In genomic region chr17:56891751-56892150, GRCh38 we compare ENCODE assay signal across 9 cellular contexts. TPM values are rescaled to one million over a fixed set of nuclear protein-coding genes. Genes with fewer than 3 reads are reported as not detected.
DNase-seq lines count a peak whose midpoint lies in the region; ATAC-seq and TF ChIP-seq lines count a peak whose summit lies in the region.
"Had no signal": no experiment of that assay in that cellular context is flagged by ENCODE, and none has a peak within 500 bp of the region (broad histone marks: within the 10 kb centered on the region; RNA-seq: fewer than 3 reads in every experiment).

No MANE protein-coding gene starts in this region.

- H3K4me1 ChIP-seq in CD8-positive, alpha-beta T cell (ENCODE audit: insufficient read depth, low read length): no peaks in the 10 kb centered on the region
- no peaks in the 10 kb centered on the region for H3K4me1 ChIP-seq in effector memory CD4-positive, alpha-beta T cell (ENCODE audit: control insufficient read depth, insufficient read depth, low read length, poor library complexity, severe bottlenecking)

- H3K27me3 ChIP-seq in CD8-positive, alpha-beta T cell (ENCODE audit: insufficient read depth, low read length): no peaks in the 10 kb centered on the region
- no peaks in the 10 kb centered on the region for H3K27me3 ChIP-seq in WERI-Rb-1 (ENCODE audit: insufficient read depth, low read depth, severe bottlenecking)
- H3K27me3 ChIP-seq in effector memory CD4-positive, alpha-beta T cell (replicated peaks; ENCODE audit: control insufficient read depth, insufficient read depth, low read length, poor library complexity, severe bottlenecking): no peaks in the 10 kb centered on the region

- no peak overlapping the region for H3K4me3 ChIP-seq in CD8-positive, alpha-beta T cell (ENCODE audit: low read depth, low read length)
- no peak overlapping the region for H3K4me3 ChIP-seq in WERI-Rb-1 (ENCODE audit: low read depth, low read length)
- no peak overlapping the region for H3K4me3 ChIP-seq in effector memory CD4-positive, alpha-beta T cell (ENCODE audit: insufficient read depth, low read depth, low read length, poor library complexity, severe bottlenecking)

- peaks cover 17% of the 10 kb centered on the region for H3K9me3 Mint-ChIP-seq in CD8-positive, alpha-beta T cell
- H3K9me3 Mint-ChIP-seq in progenitor cell of endocrine pancreas (ENCODE audit: low read depth): peaks cover 13% of the 10 kb centered on the region

- CTCF ChIA-PET in CD8-positive, alpha-beta T cell (lab: Charles Lee): interaction anchor here (1.0 to 8.2 kb wide), 9 partner anchors 10 to 114 kb away, joined by 3 to 55 read pairs (median 4); no protein-coding TSS in a partner anchor

- POLR2A ChIA-PET in CD8-positive, alpha-beta T cell (lab: Charles Lee): no interaction called here

- peaks cover 54% of the 10 kb centered on the region for H3K36me3 ChIP-seq in CD8-positive, alpha-beta T cell (ENCODE audit: insufficient read depth, low read length)
- H3K36me3 ChIP-seq in WERI-Rb-1: peaks cover 66% of the 10 kb centered on the region
- H3K36me3 ChIP-seq in effector memory CD4-positive, alpha-beta T cell (ENCODE audit: control insufficient read depth, insufficient read depth, low read length): peaks cover 78% of the 10 kb centered on the region

- no peak overlapping the region for H3K4me3 Mint-ChIP-seq in CD8-positive, alpha-beta T cell
- no peak overlapping the region for H3K4me3 Mint-ChIP-seq in progenitor cell of endocrine pancreas (ENCODE audit: low read depth)
- H3K4me3 Mint-ChIP-seq: dendritic cell treated with granulocyte-macrophage colony-stimulating factor and Interleukin-4, amounts not matched to agents 40 ng/mL and 50 ng/mL, for 4 days had no signal

- peak; percentile 25 to 73 (median 63) for DNase-seq in CD8-positive, alpha-beta T cell
- peak; percentile 37 for DNase-seq in WERI-Rb-1
- DNase-seq in effector memory CD4-positive, alpha-beta T cell: peak in 2 of 3 donors; percentile 7 to 25
- DNase-seq in progenitor cell of endocrine pancreas (ENCODE audit: low spot score, unreplicated experiment): no peak
- DNase-seq in ureter (ENCODE audit: low spot score): no peak
- DNase-seq in epidermal melanocyte (ENCODE audit: insufficient read length, low spot score): no peak
- no peak for DNase-seq in hypothalamus (lab: John Stamatoyannopoulos, UW)

- H3K4me1 Mint-ChIP-seq in CD8-positive, alpha-beta T cell (ENCODE audit: low read depth): peaks cover 2% of the 10 kb centered on the region
- H3K4me1 Mint-ChIP-seq in progenitor cell of endocrine pancreas (ENCODE audit: low read depth): no peaks in the 10 kb centered on the region

- H3K27me3 Mint-ChIP-seq in CD8-positive, alpha-beta T cell (ENCODE audit: low read depth): no peaks in the 10 kb centered on the region
- H3K27me3 Mint-ChIP-seq in progenitor cell of endocrine pancreas: no peaks in the 10 kb centered on the region
- H3K27me3 Mint-ChIP-seq: dendritic cell treated with granulocyte-macrophage colony-stimulating factor and Interleukin-4, amounts not matched to agents 40 ng/mL and 50 ng/mL, for 4 days had no signal

- H3K9me3 ChIP-seq in CD8-positive, alpha-beta T cell (ENCODE audit: low read length): peaks cover 5% of the 10 kb centered on the region
- peaks cover 14% of the 10 kb centered on the region for H3K9me3 ChIP-seq in WERI-Rb-1 (ENCODE audit: severe bottlenecking)
- no peaks in the 10 kb centered on the region for H3K9me3 ChIP-seq in effector memory CD4-positive, alpha-beta T cell (ENCODE audit: control insufficient read depth, low read length)

- H3K27ac Mint-ChIP-seq in CD8-positive, alpha-beta T cell: no peak overlapping the region
- no peak overlapping the region for H3K27ac Mint-ChIP-seq in progenitor cell of endocrine pancreas
- H3K27ac Mint-ChIP-seq: dendritic cell treated with granulocyte-macrophage colony-stimulating factor and Interleukin-4, amounts not matched to agents 40 ng/mL and 50 ng/mL, for 4 days had no signal

- H3K36me3 Mint-ChIP-seq in CD8-positive, alpha-beta T cell: peaks cover 94% of the 10 kb centered on the region
- H3K36me3 Mint-ChIP-seq in progenitor cell of endocrine pancreas (ENCODE audit: insufficient read depth): peaks cover 26% of the 10 kb centered on the region

- peak; percentile 74 for ATAC-seq in CD8-positive, alpha-beta T cell
- ATAC-seq in HG03095 (IDR thresholded peaks at IDR 0.05; ENCODE audit: unreplicated experiment): no peak

- peak; percentile 32 for TF ChIP-seq CTCF in CD8-positive, alpha-beta T cell (IDR thresholded peaks at IDR 0.05)
- peak; percentile 81 for TF ChIP-seq CTCF in WERI-Rb-1 (IDR thresholded peaks at IDR 0.05; ENCODE audit: low read depth, low read length)
- TF ChIP-seq CTCF in progenitor cell of endocrine pancreas (IDR thresholded peaks at IDR 0.05; ENCODE audit: unreplicated experiment): peak; percentile 35

- H3K27ac ChIP-seq in CD8-positive, alpha-beta T cell (ENCODE audit: low read depth, low read length): no peak overlapping the region
- no peak overlapping the region for H3K27ac ChIP-seq in WERI-Rb-1
- no peak overlapping the region for H3K27ac ChIP-seq in effector memory CD4-positive, alpha-beta T cell (ENCODE audit: insufficient read depth, low read length, poor library complexity, severe bottlenecking)

- intact Hi-C loops in CD8-positive, alpha-beta T cell (cut with DNase I, micrococcal nuclease): loop anchor here (1.0 kb wide), 2 partner anchors 23 to 49 kb away; partner anchors contain the start of gene TRIM25 (in 1 of the 2)

RNA-seq across cellular contexts. Expression of gene TRIM25, which starts 22.1 kb away (rescaled TPM):
- total RNA-seq in CD8-positive, alpha-beta T cell: 10 to 100 TPM; 28.6 to 30.8 TPM
- total RNA-seq in progenitor cell of endocrine pancreas: 29.9 and 37.6 TPM in 2 replicates
- total RNA-seq in ureter: 118 TPM

RNA-seq across cellular contexts. Expression of gene DGKE, which starts 57.8 kb away (rescaled TPM):
- total RNA-seq in CD8-positive, alpha-beta T cell: 10 to 100 TPM; 24.4 to 25.4 TPM
- total RNA-seq in progenitor cell of endocrine pancreas: 2.8 and 3.3 TPM in 2 replicates
- 15.4 TPM for total RNA-seq in ureter

RNA-seq across cellular contexts. Expression of gene C17orf67, which starts 58.0 kb away (rescaled TPM):
- 1 to 10 TPM; 2.4 to 2.9 TPM for total RNA-seq in CD8-positive, alpha-beta T cell
- total RNA-seq in progenitor cell of endocrine pancreas: 0.65 and 1.1 TPM in 2 replicates
- 3.2 TPM for total RNA-seq in ureter

Comparison
In these comparisons a context has a peak if more than half of its experiments do, and no peak if none do; other contexts are left out.
1. DNase-seq: peak in CD8-positive, alpha-beta T cell (7 of 7), WERI-Rb-1 (single experiment) and effector memory CD4-positive, alpha-beta T cell (2 of 3); none in progenitor cell of endocrine pancreas (single experiment), ureter (single experiment), epidermal melanocyte (single experiment) and hypothalamus (0 of 51).
2. Peak in every context shown above with its lines, with median percentiles within 50 percentile points of each other: CTCF ChIP-seq.